ENCODE assay signal across 2 cellular contexts in genomic region chr5:134460551-134460950, GRCh38.
A peak's percentile ranks its signal among the peaks of the same experiment; 100 is the strongest.
TF ChIP-seq lines count a peak whose summit lies in the region.

No MANE protein-coding gene starts in this region.

TF ChIP-seq in SK-N-SH, 30 proteins besides CTCF, POLR2A, EP300 and RAD21:
- TF ChIP-seq FOSL2 (IDR thresholded peaks at IDR 0.05; ENCODE audit: borderline replicate concordance, low read depth) (0 out of 2 replicates have a peak, but pooled peaks have one; percentile 9), GABPA (IDR thresholded peaks at IDR 0.05; ENCODE audit: low read depth) (no peak)

TF ChIP-seq in HepG2, 621 proteins besides CTCF, POLR2A, EP300 and RAD21:
- TF ChIP-seq ZNF512 (CRISPR knock-in tag; IDR thresholded peaks at IDR 0.05) (0 out of 2 replicates have a peak, but pooled peaks have one; percentile 5), GABPB1 (CRISPR knock-in tag; IDR thresholded peaks at IDR 0.05) (no peak)
